In the genomic region with DNA sequence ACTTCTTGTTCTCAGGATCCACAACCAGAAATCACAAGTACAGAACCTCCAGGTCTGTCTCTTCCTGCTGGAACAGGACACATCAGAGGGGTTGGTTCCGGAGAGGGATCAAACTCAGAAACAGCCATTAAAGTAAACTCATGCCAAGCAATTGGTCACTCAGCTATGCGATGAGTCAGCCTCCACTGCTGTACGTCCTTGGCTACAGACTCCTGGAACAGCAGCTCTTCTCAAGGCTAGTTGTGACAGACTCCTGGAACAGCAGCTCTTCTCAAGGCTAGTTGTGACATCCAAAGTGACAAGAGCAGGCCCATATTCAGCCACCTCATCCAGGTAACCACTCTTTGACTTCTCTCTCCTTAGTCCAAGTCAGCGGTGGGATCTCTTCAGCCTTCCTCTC, we compare ENCODE assay signal across 13 cellular contexts. TPM values are rescaled to one million over a fixed set of nuclear protein-coding genes. Genes with fewer than 3 reads are reported as not detected.
DNase-seq lines count a peak whose midpoint lies in the region; ATAC-seq lines count a peak whose summit lies in the region.
"Had no signal": no experiment of that assay in that cellular context is flagged by ENCODE, and none has a peak within 500 bp of the region (broad histone marks: within the 10 kb centered on the region; RNA-seq: fewer than 3 reads in every experiment).

A gene with protein sequence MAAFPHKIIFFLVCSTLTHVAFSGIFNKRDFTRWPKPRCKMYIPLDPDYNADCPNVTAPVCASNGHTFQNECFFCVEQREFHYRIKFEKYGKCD (plus strand): TSS at position 239 of the 400 bp plus-strand sequence. CDS start 1,279 bp downstream, outside the sequence.

- ATAC-seq in GM21367 (IDR thresholded peaks at IDR 0.05; ENCODE audit: unreplicated experiment), result no peak
- ATAC-seq: activated T-helper 17 cell treated with anti-CD3 and anti-CD28 coated beads, Interleukin-2, amount 50 U/mL, for 72 hours; Panc1 had no signal

- DNase-seq in EH (ENCODE audit: low read depth) (peak; percentile 66), M059J (ENCODE audit: low read depth) (peak; percentile 73), dermis blood vessel endothelial cell (peak; percentile 65), mucosa of gallbladder (ENCODE audit: low spot score) (peak; percentile 48), SHP77 (lab: John Stamatoyannopoulos, UW) (no peak), SIG-M5 (lab: John Stamatoyannopoulos, UW) (no peak), epidermal melanocyte (ENCODE audit: insufficient read length, low spot score) (no peak)
- DNase-seq: WERI-Rb-1 had no signal

RNA-seq across cellular contexts. Expression of the gene that starts here (rescaled TPM):
- not detected in 2 replicates for total RNA-seq in M059J (2014; rRNA removed; shearing (Covaris generic))
- not detected in 2 replicates for total RNA-seq in dermis blood vessel endothelial cell
- total RNA-seq in mucosa of gallbladder, result not detected
- total RNA-seq: activated T-helper 17 cell treated with anti-CD3 and anti-CD28 coated beads, Interleukin-2, amount 50 U/mL, for 72 hours; liver; posterior vena cava had no signal

Comparison
In these comparisons a context has a peak if more than half of its experiments do, and no peak if none do; other contexts are left out.
1. Peak in DNase-seq in M059J; RNA of the gene not detected or under 1 TPM.
2. Peak in DNase-seq in dermis blood vessel endothelial cell; RNA of the gene not detected or under 1 TPM.
3. Peak in DNase-seq in mucosa of gallbladder; RNA of the gene not detected or under 1 TPM.